8 cellular contexts compared by ENCODE assay signal in genomic region chr9:136438909-136439549, GRCh38. TPM values are rescaled to one million over a fixed set of nuclear protein-coding genes. Genes with fewer than 3 reads are reported as not detected.
A peak's percentile ranks its signal among the peaks of the same experiment; 100 is the strongest.
DNase-seq lines count a peak whose midpoint lies in the region; ATAC-seq and TF ChIP-seq lines count a peak whose summit lies in the region.

No MANE protein-coding gene starts in this region.

- H3K27ac ChIP-seq in Karpas-422 (ENCODE audit: low read length): peak overlapping the region; percentile 44; the same call in 1 of the 2 replicates
- H3K27ac ChIP-seq in stomach: peak overlapping the region; percentile 66 to 84 (median 80)

- ATAC-seq in GM21619 (IDR thresholded peaks at IDR 0.05; ENCODE audit: unreplicated experiment): peak; percentile 46
- ATAC-seq in naive thymus-derived CD8-positive, alpha-beta T cell: peak; percentile 71 to 78

- H3K4me1 ChIP-seq in Karpas-422 (ENCODE audit: low read length) (peaks cover 24% of the 10 kb centered on the region), stomach (peaks cover 24 to 44% (median 38%) of the 10 kb centered on the region in 4 donors)

- H3K4me1 Mint-ChIP-seq in naive thymus-derived CD8-positive, alpha-beta T cell: peaks cover 13 to 31% (median 26%) of the 10 kb centered on the region in 4 donors

- H3K36me3 ChIP-seq in Karpas-422 (ENCODE audit: insufficient read depth, low read length): no peaks in the 10 kb centered on the region
- H3K36me3 ChIP-seq in stomach: peaks cover 30 to 61% (median 51%) of the 10 kb centered on the region in 4 donors

- intact Hi-C loops in stomach (cut with DNase I; ENCODE audit: low total_unique reads): no loop called here

- peak overlapping the region; percentile 87 for H3K9ac ChIP-seq in Karpas-422 (ENCODE audit: low read length)

- no peak for TF ChIP-seq EP300 in stomach (IDR thresholded peaks at IDR 0.05)

- H3K27me3 Mint-ChIP-seq in naive thymus-derived CD8-positive, alpha-beta T cell: no peaks in the 10 kb centered on the region

- TF ChIP-seq CTCF in stomach (IDR thresholded peaks at IDR 0.05): no peak

- H3K36me3 Mint-ChIP-seq in naive thymus-derived CD8-positive, alpha-beta T cell: peaks cover 0 to 29% (median 2%) of the 10 kb centered on the region in 3 donors

- TF ChIP-seq POLR2A in stomach (IDR thresholded peaks at IDR 0.05): no peak

- H4K20me1 ChIP-seq in Karpas-422 (ENCODE audit: insufficient read depth, low read depth, low read length): peaks cover 26% of the 10 kb centered on the region

- 0 out of 2 replicates have a peak overlapping the region, but pooled peaks have one; percentile 43 for H2AFZ ChIP-seq in Karpas-422 (ENCODE audit: low read length)

- H3K4me3 ChIP-seq in Karpas-422 (ENCODE audit: low read length) (peak overlapping the region; percentile 80), stomach (peak overlapping the region; percentile 91 to 98 (median 95))

- DNase-seq in ELR (ENCODE audit: low read depth) (peak; percentile 63), Karpas-422 (peak; percentile 82), epidermal melanocyte (ENCODE audit: insufficient read length, low spot score) (peak; percentile 46), stomach (no peak), NCI-H2196 treated with DMSO at 0.1 percent for 48 hours (lab: John Stamatoyannopoulos, UW; ENCODE audit: unreplicated experiment) (no peak)
- peak; percentile 86 for DNase-seq in activated CD8-positive, alpha-beta memory T cell treated with anti-CD3 and anti-CD28 coated beads for 24 hours
- peak; percentile 14 to 70 (median 50) for DNase-seq in naive thymus-derived CD8-positive, alpha-beta T cell

- peak overlapping the region; percentile 74 to 92 (median 82) for H3K4me3 Mint-ChIP-seq in naive thymus-derived CD8-positive, alpha-beta T cell

- no peaks in the 10 kb centered on the region for H3K9me3 Mint-ChIP-seq in naive thymus-derived CD8-positive, alpha-beta T cell

- H3K27me3 ChIP-seq in Karpas-422 (ENCODE audit: low read length) (no peaks in the 10 kb centered on the region), stomach (no peaks in the 10 kb centered on the region)

- no peaks in the 10 kb centered on the region for H3K9me3 ChIP-seq in Karpas-422 (ENCODE audit: low read length)
- H3K9me3 ChIP-seq in stomach: no peaks in the 10 kb centered on the region

- no peaks in the 10 kb centered on the region for H3K9me2 ChIP-seq in Karpas-422 (replicated peaks; ENCODE audit: insufficient read depth, low read length)

- H3K79me2 ChIP-seq in Karpas-422 (ENCODE audit: low read length): peaks cover 46% of the 10 kb centered on the region

- 0 to 1% (median 1%) methylated on average over 23 to 66 of the region's 66 CpGs for WGBS in stomach, 5 donors

- POLR2A ChIA-PET in naive thymus-derived CD8-positive, alpha-beta T cell (lab: Charles Lee): interaction anchor here (0.7 to 2.3 kb wide), 3 partner anchors 10 to 39 kb away, joined by 3 to 6 read pairs (median 5); no protein-coding TSS in a partner anchor

- H3K4me2 ChIP-seq in Karpas-422 (ENCODE audit: low read depth, low read length, poor library complexity, severe bottlenecking): peak overlapping the region; percentile 82

- H3K27ac Mint-ChIP-seq in naive thymus-derived CD8-positive, alpha-beta T cell: peak overlapping the region in 3 of 10 donors; percentile 18 to 84 (median 72)

RNA-seq across cellular contexts. Expression of gene INPP5E, which starts 0.6 kb away (rescaled TPM):
- 8.0 and 10.4 TPM in 2 replicates for total RNA-seq in Karpas-422 (2014; rRNA removed; shearing (Covaris generic); ENCODE audit: low replicate concordance)
- 10 to 100 TPM; 26.4 to 27.3 TPM for total RNA-seq in naive thymus-derived CD8-positive, alpha-beta T cell
- 1 to 10 TPM in 2 of 3 donors, under 1 TPM in 1; 0.90 to 4.4 (median 2.1) TPM for polyA plus RNA-seq in naive thymus-derived CD8-positive, alpha-beta T cell
- 10 to 100 TPM in 2 of 5 donors, 1 to 10 TPM in 3; 6.2 to 32.1 (median 9.7) TPM for total RNA-seq in stomach
- polyA plus RNA-seq in stomach: 1 to 10 TPM; 3.2 to 9.0 (median 4.2) TPM

RNA-seq across cellular contexts. Expression of gene PMPCA, which starts 28.6 kb away (rescaled TPM):
- total RNA-seq in Karpas-422 (2014; rRNA removed; shearing (Covaris generic); ENCODE audit: low replicate concordance): 20.9 and 55.8 TPM in 2 replicates
- total RNA-seq in naive thymus-derived CD8-positive, alpha-beta T cell: 10 to 100 TPM; 67.8 to 73.2 TPM
- 10 to 100 TPM; 37.0 to 47.0 (median 42.1) TPM for polyA plus RNA-seq in naive thymus-derived CD8-positive, alpha-beta T cell
- total RNA-seq in stomach: 100 to 1,000 TPM in 1 of 5 donors, 10 to 100 TPM in 4; 32.7 to 121 (median 59.5) TPM
- polyA plus RNA-seq in stomach: 10 to 100 TPM; 25.8 to 47.0 (median 32.6) TPM

RNA-seq across cellular contexts. Expression of gene ENTR1, which starts 28.6 kb away (rescaled TPM):
- 65.5 and 116 TPM in 2 replicates for total RNA-seq in Karpas-422 (2014; rRNA removed; shearing (Covaris generic); ENCODE audit: low replicate concordance)
- total RNA-seq in naive thymus-derived CD8-positive, alpha-beta T cell: 10 to 100 TPM; 88.1 to 96.0 TPM
- 10 to 100 TPM in 2 of 3 donors, 1 to 10 TPM in 1; 9.7 to 16.8 (median 11.4) TPM for polyA plus RNA-seq in naive thymus-derived CD8-positive, alpha-beta T cell
- total RNA-seq in stomach: 100 to 1,000 TPM in 1 of 5 donors, 10 to 100 TPM in 4; 26.3 to 184 (median 71.2) TPM
- polyA plus RNA-seq in stomach: 10 to 100 TPM; 20.6 to 29.5 (median 27.2) TPM

RNA-seq across cellular contexts. Expression of gene SNAPC4, which starts 39.1 kb away (rescaled TPM):
- 3.7 and 9.6 TPM in 2 replicates for total RNA-seq in Karpas-422 (2014; rRNA removed; shearing (Covaris generic); ENCODE audit: low replicate concordance)
- 10 to 100 TPM; 13.7 to 15.6 TPM for total RNA-seq in naive thymus-derived CD8-positive, alpha-beta T cell
- polyA plus RNA-seq in naive thymus-derived CD8-positive, alpha-beta T cell: 1 to 10 TPM in 2 of 3 donors, under 1 TPM in 1; 0.90 to 2.0 (median 1.3) TPM
- total RNA-seq in stomach: 10 to 100 TPM in 1 of 5 donors, 1 to 10 TPM in 4; 1.8 to 58.2 (median 5.8) TPM
- polyA plus RNA-seq in stomach: 1 to 10 TPM; 2.9 to 4.6 (median 4.1) TPM

RNA-seq across cellular contexts. Expression of gene SEC16A, which starts 43.8 kb away (rescaled TPM):
- 21.5 and 26.6 TPM in 2 replicates for total RNA-seq in Karpas-422 (2014; rRNA removed; shearing (Covaris generic); ENCODE audit: low replicate concordance)
- 10 to 100 TPM; 83.4 to 84.8 TPM for total RNA-seq in naive thymus-derived CD8-positive, alpha-beta T cell
- polyA plus RNA-seq in naive thymus-derived CD8-positive, alpha-beta T cell: 10 to 100 TPM; 14.2 to 35.8 (median 26.2) TPM
- total RNA-seq in stomach: 100 to 1,000 TPM in 1 of 5 donors, 10 to 100 TPM in 4; 14.6 to 105 (median 60.3) TPM
- polyA plus RNA-seq in stomach: 10 to 100 TPM; 29.9 to 44.2 (median 32.2) TPM

Comparison
In these comparisons a context has a peak if more than half of its experiments do, and no peak if none do; other contexts are left out.
1. DNase-seq: peak in ELR (single experiment), Karpas-422 (single experiment), activated CD8-positive, alpha-beta memory T cell treated with anti-CD3 and anti-CD28 coated beads for 24 hours (single experiment), epidermal melanocyte (single experiment) and naive thymus-derived CD8-positive, alpha-beta T cell (10 of 10); none in stomach (single experiment) and NCI-H2196 treated with DMSO at 0.1 percent for 48 hours (single experiment).